Comparison of ENCODE assay signal across 1 cellular context in the genomic region with DNA sequence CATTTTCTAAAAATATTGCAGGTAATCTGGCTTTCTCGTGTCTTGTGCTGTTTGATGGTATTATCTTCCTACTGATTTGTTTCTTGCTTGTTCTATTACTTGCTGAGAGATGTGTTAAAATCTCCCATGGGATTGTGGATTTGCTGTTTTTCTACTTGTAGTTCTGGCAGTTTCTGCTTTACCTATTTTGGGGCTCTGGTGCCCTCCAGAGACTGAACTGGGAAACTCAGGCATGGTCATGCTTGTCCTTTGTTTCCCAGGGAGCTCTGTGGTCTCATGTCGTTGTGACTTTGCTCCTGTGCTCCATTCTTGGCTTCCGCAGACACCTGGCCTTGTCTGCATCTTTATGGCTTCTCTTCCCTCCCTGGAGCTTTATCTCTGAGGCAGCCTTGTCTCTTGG.
TF ChIP-seq lines count a peak whose summit lies in the region.

No MANE protein-coding gene starts in this region.

TF ChIP-seq in WTC11, 78 proteins besides CTCF, POLR2A, EP300 and RAD21 (continued from another document):
- TF ChIP-seq, protein P1, sequence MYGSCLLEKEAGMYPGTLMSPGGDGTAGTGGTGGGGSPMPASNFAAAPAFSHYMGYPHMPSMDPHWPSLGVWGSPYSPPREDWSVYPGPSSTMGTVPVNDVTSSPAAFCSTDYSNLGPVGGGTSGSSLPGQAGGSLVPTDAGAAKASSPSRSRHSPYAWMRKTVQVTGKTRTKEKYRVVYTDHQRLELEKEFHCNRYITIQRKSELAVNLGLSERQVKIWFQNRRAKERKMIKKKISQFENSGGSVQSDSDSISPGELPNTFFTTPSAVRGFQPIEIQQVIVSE (CRISPR knock-in tag; IDR thresholded peaks at IDR 0.05; ENCODE audit: borderline replicate concordance): no peak
- TF ChIP-seq, protein P2, sequence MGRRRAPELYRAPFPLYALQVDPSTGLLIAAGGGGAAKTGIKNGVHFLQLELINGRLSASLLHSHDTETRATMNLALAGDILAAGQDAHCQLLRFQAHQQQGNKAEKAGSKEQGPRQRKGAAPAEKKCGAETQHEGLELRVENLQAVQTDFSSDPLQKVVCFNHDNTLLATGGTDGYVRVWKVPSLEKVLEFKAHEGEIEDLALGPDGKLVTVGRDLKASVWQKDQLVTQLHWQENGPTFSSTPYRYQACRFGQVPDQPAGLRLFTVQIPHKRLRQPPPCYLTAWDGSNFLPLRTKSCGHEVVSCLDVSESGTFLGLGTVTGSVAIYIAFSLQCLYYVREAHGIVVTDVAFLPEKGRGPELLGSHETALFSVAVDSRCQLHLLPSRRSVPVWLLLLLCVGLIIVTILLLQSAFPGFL (CRISPR knock-in tag; IDR thresholded peaks at IDR 0.05; ENCODE audit: borderline replicate concordance): no peak
- TF ChIP-seq ZNF317 (CRISPR knock-in tag; IDR thresholded peaks at IDR 0.05; ENCODE audit: borderline replicate concordance, low read depth) (no peak), ZBTB21 (CRISPR knock-in tag; IDR thresholded peaks at IDR 0.05; ENCODE audit: borderline replicate concordance) (no peak), GRHL2 (CRISPR knock-in tag; IDR thresholded peaks at IDR 0.05; ENCODE audit: insufficient replicate concordance, severe bottlenecking) (no peak)
- TF ChIP-seq, protein P3, sequence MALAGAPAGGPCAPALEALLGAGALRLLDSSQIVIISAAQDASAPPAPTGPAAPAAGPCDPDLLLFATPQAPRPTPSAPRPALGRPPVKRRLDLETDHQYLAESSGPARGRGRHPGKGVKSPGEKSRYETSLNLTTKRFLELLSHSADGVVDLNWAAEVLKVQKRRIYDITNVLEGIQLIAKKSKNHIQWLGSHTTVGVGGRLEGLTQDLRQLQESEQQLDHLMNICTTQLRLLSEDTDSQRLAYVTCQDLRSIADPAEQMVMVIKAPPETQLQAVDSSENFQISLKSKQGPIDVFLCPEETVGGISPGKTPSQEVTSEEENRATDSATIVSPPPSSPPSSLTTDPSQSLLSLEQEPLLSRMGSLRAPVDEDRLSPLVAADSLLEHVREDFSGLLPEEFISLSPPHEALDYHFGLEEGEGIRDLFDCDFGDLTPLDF (CRISPR knock-in tag; IDR thresholded peaks at IDR 0.05): no peak
